Comparison of ENCODE assay signal across 2 cellular contexts in the genomic region with DNA sequence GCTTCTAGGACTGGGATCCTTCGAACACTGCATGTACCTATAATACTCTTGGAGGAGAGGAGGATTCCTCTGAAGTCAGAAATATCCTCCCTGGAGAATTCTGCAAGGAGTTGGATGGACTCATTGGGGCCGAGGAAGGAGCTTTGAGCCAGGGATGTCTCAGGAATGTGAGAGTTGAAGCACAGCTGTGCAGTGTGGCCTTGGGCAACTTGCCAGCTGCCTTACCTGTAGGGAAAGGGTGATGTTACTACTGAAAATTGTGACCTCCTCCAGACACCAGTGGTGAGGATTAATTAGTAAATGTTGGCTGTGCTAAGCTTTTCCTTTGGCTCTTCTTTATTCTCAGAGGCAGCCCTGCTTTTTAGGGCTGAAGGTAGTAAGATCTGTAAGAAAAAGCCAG.
TF ChIP-seq lines count a peak whose summit lies in the region.

No MANE protein-coding gene starts in this region.

TF ChIP-seq in GM23338, 12 proteins besides CTCF, POLR2A, EP300 and RAD21 (continued from another document):
- TF ChIP-seq, protein P1, sequence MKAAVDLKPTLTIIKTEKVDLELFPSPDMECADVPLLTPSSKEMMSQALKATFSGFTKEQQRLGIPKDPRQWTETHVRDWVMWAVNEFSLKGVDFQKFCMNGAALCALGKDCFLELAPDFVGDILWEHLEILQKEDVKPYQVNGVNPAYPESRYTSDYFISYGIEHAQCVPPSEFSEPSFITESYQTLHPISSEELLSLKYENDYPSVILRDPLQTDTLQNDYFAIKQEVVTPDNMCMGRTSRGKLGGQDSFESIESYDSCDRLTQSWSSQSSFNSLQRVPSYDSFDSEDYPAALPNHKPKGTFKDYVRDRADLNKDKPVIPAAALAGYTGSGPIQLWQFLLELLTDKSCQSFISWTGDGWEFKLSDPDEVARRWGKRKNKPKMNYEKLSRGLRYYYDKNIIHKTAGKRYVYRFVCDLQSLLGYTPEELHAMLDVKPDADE (IDR thresholded peaks at IDR 0.05) = no peak
- no peak for TF ChIP-seq EZH2phosphoT487 (IDR thresholded peaks at IDR 0.05; ENCODE audit: unreplicated experiment)
- TF ChIP-seq EZH2 (IDR thresholded peaks at IDR 0.05; ENCODE audit: low read depth, unreplicated experiment) = no peak

TF ChIP-seq in SK-N-SH treated with all-trans-retinoic acid at 6 μM for 48 hours, 23 proteins besides CTCF, POLR2A, EP300 and RAD21 (continued from another document):
- TF ChIP-seq, protein P2, sequence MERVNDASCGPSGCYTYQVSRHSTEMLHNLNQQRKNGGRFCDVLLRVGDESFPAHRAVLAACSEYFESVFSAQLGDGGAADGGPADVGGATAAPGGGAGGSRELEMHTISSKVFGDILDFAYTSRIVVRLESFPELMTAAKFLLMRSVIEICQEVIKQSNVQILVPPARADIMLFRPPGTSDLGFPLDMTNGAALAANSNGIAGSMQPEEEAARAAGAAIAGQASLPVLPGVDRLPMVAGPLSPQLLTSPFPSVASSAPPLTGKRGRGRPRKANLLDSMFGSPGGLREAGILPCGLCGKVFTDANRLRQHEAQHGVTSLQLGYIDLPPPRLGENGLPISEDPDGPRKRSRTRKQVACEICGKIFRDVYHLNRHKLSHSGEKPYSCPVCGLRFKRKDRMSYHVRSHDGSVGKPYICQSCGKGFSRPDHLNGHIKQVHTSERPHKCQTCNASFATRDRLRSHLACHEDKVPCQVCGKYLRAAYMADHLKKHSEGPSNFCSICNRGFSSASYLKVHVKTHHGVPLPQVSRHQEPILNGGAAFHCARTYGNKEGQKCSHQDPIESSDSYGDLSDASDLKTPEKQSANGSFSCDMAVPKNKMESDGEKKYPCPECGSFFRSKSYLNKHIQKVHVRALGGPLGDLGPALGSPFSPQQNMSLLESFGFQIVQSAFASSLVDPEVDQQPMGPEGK (CRISPR knock-in tag; IDR thresholded peaks at IDR 0.05; ENCODE audit: borderline replicate concordance) = no peak
TF ChIP-seq in SK-N-SH treated with all-trans-retinoic acid at 6 μM for 48 hours: peak in this region for 0.
